8 cellular contexts compared by ENCODE assay signal in the genomic region with DNA sequence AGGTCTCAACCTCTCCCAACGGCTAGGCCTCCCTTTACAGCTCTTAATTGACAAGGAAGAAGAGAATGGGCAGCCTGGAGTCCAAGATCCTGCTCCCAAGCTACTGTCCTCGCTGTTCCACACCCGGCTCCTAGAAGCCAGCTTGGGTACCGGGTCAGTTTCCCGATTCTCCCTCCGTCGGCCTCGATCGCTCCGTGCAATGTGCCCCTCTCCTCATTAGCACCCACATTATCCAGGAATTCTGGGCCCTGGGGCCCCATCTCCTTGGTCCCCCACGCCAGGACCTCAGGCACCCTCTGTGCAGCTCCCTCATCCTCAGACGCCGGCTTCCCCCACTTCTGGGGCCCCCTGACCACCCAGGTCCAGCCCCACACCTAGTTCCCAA. TPM values are rescaled to one million over a fixed set of nuclear protein-coding genes. Genes with fewer than 3 reads are reported as not detected.
DNase-seq lines count a peak whose midpoint lies in the region; ATAC-seq, FAIRE-seq and TF ChIP-seq lines count a peak whose summit lies in the region.

No MANE protein-coding gene starts in this region.

- TF ChIP-seq CTCF in C4-2B (conservative IDR thresholded peaks at IDR 0.05) = no peak
- no peak for TF ChIP-seq CTCF in LNCaP clone FGC (IDR thresholded peaks at IDR 0.05; ENCODE audit: control insufficient read depth, extremely low read depth, insufficient read depth)
- TF ChIP-seq CTCF in colonic mucosa (IDR thresholded peaks at IDR 0.05) = no peak

- H3K27me3 Mint-ChIP-seq in natural killer cell treated with Interleukin-12 subunit alpha and Interleukin-12 subunit beta and Interleukin-15 and Interleukin-18, amount 100 ng/mL, for 72 hours = no peaks in the 10 kb centered on the region

- peak overlapping the region; percentile 97 to 100 for H3K9ac ChIP-seq in colonic mucosa (ENCODE audit: low read depth in 2 of 2, low read length in 2 of 2)

- H3K27ac ChIP-seq in C4-2B = peak overlapping the region; percentile 89
- H3K27ac ChIP-seq in colonic mucosa = peak overlapping the region; percentile 94

- H3K36me3 Mint-ChIP-seq in natural killer cell treated with Interleukin-12 subunit alpha and Interleukin-12 subunit beta and Interleukin-15 and Interleukin-18, amount 100 ng/mL, for 72 hours = peaks cover 16% of the 10 kb centered on the region

- no peaks in the 10 kb centered on the region for H3K9me3 Mint-ChIP-seq in natural killer cell treated with Interleukin-12 subunit alpha and Interleukin-12 subunit beta and Interleukin-15 and Interleukin-18, amount 100 ng/mL, for 72 hours

- H3K4me1 ChIP-seq in colonic mucosa = peaks cover 6% of the 10 kb centered on the region

- peaks cover 33 to 47% of the 10 kb centered on the region in 2 donors for H3K4me1 Mint-ChIP-seq in natural killer cell treated with Interleukin-12 subunit alpha and Interleukin-12 subunit beta and Interleukin-15 and Interleukin-18, amount 100 ng/mL, for 72 hours (ENCODE audit: low read depth in 2 of 2)

- H3K4me3 Mint-ChIP-seq in natural killer cell treated with Interleukin-12 subunit alpha and Interleukin-12 subunit beta and Interleukin-15 and Interleukin-18, amount 100 ng/mL, for 72 hours = peak overlapping the region; percentile 97

- no peak for FAIRE-seq in urothelium cell line (lab: Jason Lieb, UNC)

- ATAC-seq in natural killer cell treated with Interleukin-12 subunit alpha and Interleukin-12 subunit beta and Interleukin-15 and Interleukin-18, amount 100 ng/mL, for 72 hours = no peak
- ATAC-seq in HG03135 (IDR thresholded peaks at IDR 0.05; ENCODE audit: unreplicated experiment) (no peak), HG03045 (IDR thresholded peaks at IDR 0.05; ENCODE audit: unreplicated experiment) (no peak)

- peak overlapping the region; percentile 96 to 98 for H3K27ac Mint-ChIP-seq in natural killer cell treated with Interleukin-12 subunit alpha and Interleukin-12 subunit beta and Interleukin-15 and Interleukin-18, amount 100 ng/mL, for 72 hours

- H3K4me3 ChIP-seq in LNCaP clone FGC (ENCODE audit: low read depth, low read length) (peak overlapping the region; percentile 96), colonic mucosa (peak overlapping the region; percentile 97)

- intact Hi-C loops in colonic mucosa (cut with DNase I) = loop anchor here (2.0 to 5.0 kb wide), 2 partner anchors 51 to 96 kb away; a partner anchor contains a TSS

- no peaks in the 10 kb centered on the region for H3K27me3 ChIP-seq in colonic mucosa

- H3K36me3 ChIP-seq in colonic mucosa = peaks cover 9% of the 10 kb centered on the region

- DNase-seq in LNCaP clone FGC (ENCODE audit: low read depth) = no peak
- no peak for DNase-seq in colonic mucosa
- no peak for DNase-seq in natural killer cell treated with Interleukin-12 subunit alpha and Interleukin-12 subunit beta and Interleukin-15 and Interleukin-18, amount 100 ng/mL, for 72 hours (ENCODE audit: low spot score)
- no peak for DNase-seq in urothelium cell line (ENCODE audit: low spot score)
- no peak for DNase-seq in T1000 (lab: John Stamatoyannopoulos, UW)

- no peaks in the 10 kb centered on the region for H3K9me3 ChIP-seq in colonic mucosa

RNA-seq across cellular contexts. Expression of a gene that starts 0.2 kb away (rescaled TPM):
- total RNA-seq in colonic mucosa = 100 to 1,000 TPM; 111 to 195 TPM
- total RNA-seq in natural killer cell treated with Interleukin-12 subunit alpha and Interleukin-12 subunit beta and Interleukin-15 and Interleukin-18, amount 100 ng/mL, for 72 hours = 100 to 1,000 TPM; 140 to 206 TPM

RNA-seq across cellular contexts. Expression of a gene that starts 0.8 kb away (rescaled TPM):
- 10 to 100 TPM; 20.0 to 20.3 TPM for total RNA-seq in colonic mucosa
- 10 to 100 TPM; 18.9 to 21.6 TPM for total RNA-seq in natural killer cell treated with Interleukin-12 subunit alpha and Interleukin-12 subunit beta and Interleukin-15 and Interleukin-18, amount 100 ng/mL, for 72 hours

RNA-seq across cellular contexts. Expression of a gene that starts 32.5 kb away (rescaled TPM):
- 100 to 1,000 TPM in 1 of 2 donors, 10 to 100 TPM in 1; 86.8 to 989 TPM for total RNA-seq in colonic mucosa
- total RNA-seq in natural killer cell treated with Interleukin-12 subunit alpha and Interleukin-12 subunit beta and Interleukin-15 and Interleukin-18, amount 100 ng/mL, for 72 hours = 1 to 10 TPM; 4.8 to 7.4 TPM

RNA-seq across cellular contexts. Expression of a gene that starts 53.1 kb away (rescaled TPM):
- 10 to 100 TPM; 42.9 to 69.3 TPM for total RNA-seq in colonic mucosa
- 10 to 100 TPM; 23.1 to 30.3 TPM for total RNA-seq in natural killer cell treated with Interleukin-12 subunit alpha and Interleukin-12 subunit beta and Interleukin-15 and Interleukin-18, amount 100 ng/mL, for 72 hours

RNA-seq across cellular contexts. Expression of a gene that starts 59.5 kb away (rescaled TPM):
- total RNA-seq in colonic mucosa = 1 to 10 TPM; 5.1 to 5.9 TPM
- total RNA-seq in natural killer cell treated with Interleukin-12 subunit alpha and Interleukin-12 subunit beta and Interleukin-15 and Interleukin-18, amount 100 ng/mL, for 72 hours = 1 to 10 TPM; 4.2 to 6.9 TPM

Comparison
In these comparisons a context has a peak if more than half of its experiments do, and no peak if none do; other contexts are left out.
1. RNA of a gene that starts 32.5 kb away (total RNA-seq): 86.8 to 989 TPM in colonic mucosa; 4.8 to 7.4 TPM in natural killer cell treated with Interleukin-12 subunit alpha and Interleukin-12 subunit beta and Interleukin-15 and Interleukin-18, amount 100 ng/mL, for 72 hours; every median in the first group is over 10 times any median in the second.